Comparison of ENCODE assay signal across 23 cellular contexts in genomic region chr1:115606305-115606704, GRCh38. TPM values are rescaled to one million over a fixed set of nuclear protein-coding genes. Genes with fewer than 3 reads are reported as not detected.
DNase-seq lines count a peak whose midpoint lies in the region; ATAC-seq and TF ChIP-seq lines count a peak whose summit lies in the region.
"Had no signal": no experiment of that assay in that cellular context is flagged by ENCODE, and none has a peak within 500 bp of the region (broad histone marks: within the 10 kb centered on the region; RNA-seq: fewer than 3 reads in every experiment).

No MANE protein-coding gene starts in this region.

- H3K4me3 Mint-ChIP-seq in activated CD4-positive, alpha-beta T cell treated with anti-CD3 and anti-CD28 coated beads, Interleukin-2, amount 10 ng/mL, durations not matched to agents 24 days and 14 days = no peak overlapping the region
- H3K4me3 Mint-ChIP-seq in nephron progenitor cell (no peak overlapping the region), WTC11 (no peak overlapping the region)
- H3K4me3 Mint-ChIP-seq: B cell; CD4-positive, CD25-positive, alpha-beta regulatory T cell; CD8-positive, alpha-beta T cell; GM23338; H9 had no signal

- in situ Hi-C loops in mammary epithelial cell (cut with MboI; ENCODE audit: low sequenced_read_pairs in 2 of 2) = loop anchor here in 1 of 2 donors (5.0 to 25.0 kb wide), 2 partner anchors 166 to 381 kb away; partner anchors contain the start of gene SLC22A15

- dilution Hi-C loops in mammary epithelial cell (cut with HindIII; ENCODE audit: low sequenced_read_pairs) = no loop called here

- no peaks in the 10 kb centered on the region for H3K79me2 ChIP-seq in mammary epithelial cell (ENCODE audit: insufficient read depth, low read length)

- H3K4me3 ChIP-seq in mammary epithelial cell (replicated peaks in 1 of 3; ENCODE audit: insufficient read depth in 1 of 3, low read depth in 2 of 3, low read length in 3 of 3) (no peak overlapping the region), epithelial cell of esophagus (ENCODE audit: low read length) (no peak overlapping the region), tibial nerve (no peak overlapping the region)
- H3K4me3 ChIP-seq: BLaER1, GM12878, GM23338 had no signal

- BruUV-seq in mammary epithelial cell (replicated peaks; lab: Mats Ljungman, UMichigan) = no TSS peak

- H3K4me2 ChIP-seq in mammary epithelial cell (ENCODE audit: insufficient read depth, low read depth, low read length) = peak overlapping the region; percentile 28
- H3K4me2 ChIP-seq: BLaER1, GM23338 had no signal

- 54% methylated on average over 5 of the region's 5 CpGs for WGBS in mammary epithelial cell (ENCODE audit: low coverage, missing lambda C conversion rate)
- 75 to 82% methylated on average over 5 of the region's 5 CpGs for WGBS in tibial nerve, 2 donors

- H3K36me3 Mint-ChIP-seq in activated CD4-positive, alpha-beta T cell treated with anti-CD3 and anti-CD28 coated beads, Interleukin-2, amount 10 ng/mL, durations not matched to agents 24 days and 14 days (ENCODE audit: low read depth) = no peaks in the 10 kb centered on the region
- H3K36me3 Mint-ChIP-seq in nephron progenitor cell (ENCODE audit: low read depth) = no peaks in the 10 kb centered on the region
- H3K36me3 Mint-ChIP-seq in WTC11 = peaks cover 3% of the 10 kb centered on the region; the same call in 1 of the 2 replicates
- H3K36me3 Mint-ChIP-seq: CD4-positive, CD25-positive, alpha-beta regulatory T cell; CD8-positive, alpha-beta T cell had no signal

- H3K36me3 ChIP-seq in mammary epithelial cell (ENCODE audit: insufficient read depth, low read length) (no peaks in the 10 kb centered on the region), tibial nerve (no peaks in the 10 kb centered on the region)
- H3K36me3 ChIP-seq: BLaER1 had no signal

- H3K27me3 ChIP-seq in mammary epithelial cell (ENCODE audit: insufficient read depth, low read length) (no peaks in the 10 kb centered on the region), tibial nerve (no peaks in the 10 kb centered on the region)
- H3K27me3 ChIP-seq: BLaER1 had no signal

- peak overlapping the region; percentile 13 for H2AFZ ChIP-seq in mammary epithelial cell (ENCODE audit: low read depth, low read length)
- H2AFZ ChIP-seq: GM23338 had no signal

- POLR2A ChIA-PET in WTC11 (lab: Charles Lee) = no interaction called here

- H3K9me3 ChIP-seq in mammary epithelial cell (replicated peaks; ENCODE audit: insufficient read depth, low read length) (no peaks in the 10 kb centered on the region), tibial nerve (peaks cover 0 to 15% (median 0%) of the 10 kb centered on the region in 4 donors)
- H3K9me3 ChIP-seq: Caco-2 had no signal

- CTCF ChIA-PET in mammary epithelial cell (lab: Charles Lee; ENCODE audit: low non-redundant PET) (interaction anchor here (0.6 kb wide), 1 partner anchor 22 kb away, joined by 6 read pairs; no protein-coding TSS in a partner anchor), WTC11 (lab: Charles Lee) (interaction anchor here (1.0 kb wide), 1 partner anchor 11 kb away, joined by 5 read pairs; no protein-coding TSS in a partner anchor)

- no peak for ATAC-seq in WTC11
- ATAC-seq: CD8-positive, alpha-beta T cell; GM12878; GM23338; HCT116 had no signal

- peaks cover under 1% of the 10 kb centered on the region for H3K27me3 Mint-ChIP-seq in activated CD4-positive, alpha-beta T cell treated with anti-CD3 and anti-CD28 coated beads, Interleukin-2, amount 10 ng/mL, durations not matched to agents 24 days and 14 days
- H3K27me3 Mint-ChIP-seq in nephron progenitor cell (ENCODE audit: low read depth, poor library complexity) = peaks cover 3% of the 10 kb centered on the region
- no peaks in the 10 kb centered on the region for H3K27me3 Mint-ChIP-seq in WTC11 (ENCODE audit: low read depth)
- H3K27me3 Mint-ChIP-seq: B cell had no signal

- H3K27ac ChIP-seq in mammary epithelial cell (ENCODE audit: insufficient read depth, low read depth, low read length) (no peak overlapping the region), tibial nerve (no peak overlapping the region)
- H3K27ac ChIP-seq: 22Rv1, BLaER1, C4-2B had no signal

- TF ChIP-seq CTCF in mammary epithelial cell (conservative IDR thresholded peaks at IDR 0.05 in 1 of 2, IDR thresholded peaks at IDR 0.05 in 1 of 2; ENCODE audit: extremely low read depth in 1 of 2, insufficient read depth in 1 of 2, low read depth in 1 of 2, low read length in 2 of 2) (no peak), epithelial cell of esophagus (IDR thresholded peaks at IDR 0.05; ENCODE audit: insufficient read depth, low read depth, low read length, missing control alignments) (no peak), nephron progenitor cell (IDR thresholded peaks at IDR 0.05) (no peak), WTC11 (IDR thresholded peaks at IDR 0.05) (no peak), tibial nerve (IDR thresholded peaks at IDR 0.05) (no peak)

- H3K4me1 Mint-ChIP-seq in activated CD4-positive, alpha-beta T cell treated with anti-CD3 and anti-CD28 coated beads, Interleukin-2, amount 10 ng/mL, durations not matched to agents 24 days and 14 days = no peaks in the 10 kb centered on the region
- H3K4me1 Mint-ChIP-seq in nephron progenitor cell = no peaks in the 10 kb centered on the region
- peaks cover 6% of the 10 kb centered on the region for H3K4me1 Mint-ChIP-seq in WTC11
- H3K4me1 Mint-ChIP-seq: B cell; CD4-positive, CD25-positive, alpha-beta regulatory T cell had no signal

- no peak overlapping the region for H3K9ac ChIP-seq in mammary epithelial cell (ENCODE audit: insufficient read depth, low read length)
- H3K9ac ChIP-seq: BLaER1 had no signal

- no peaks in the 10 kb centered on the region for H4K20me1 ChIP-seq in mammary epithelial cell (ENCODE audit: insufficient read depth, low read length)
- H4K20me1 ChIP-seq: BLaER1 had no signal

- no peak for TF ChIP-seq POLR2A in tibial nerve (IDR thresholded peaks at IDR 0.05)

- no peaks in the 10 kb centered on the region for H3K9me3 Mint-ChIP-seq in activated CD4-positive, alpha-beta T cell treated with anti-CD3 and anti-CD28 coated beads, Interleukin-2, amount 10 ng/mL, durations not matched to agents 24 days and 14 days
- H3K9me3 Mint-ChIP-seq in nephron progenitor cell (peaks cover 16% of the 10 kb centered on the region), WTC11 (peaks cover 8% of the 10 kb centered on the region)
- H3K9me3 Mint-ChIP-seq: GM23338 had no signal

- intact Hi-C loops in activated CD4-positive, alpha-beta T cell treated with anti-CD3 and anti-CD28 coated beads, Interleukin-2, amount 10 ng/mL, durations not matched to agents 24 days and 14 days (cut with micrococcal nuclease) = loop anchor here (5.0 kb wide), 1 partner anchor 36 kb away; the partner anchor contains the start of gene VANGL1
- intact Hi-C loops in mammary epithelial cell (cut with micrococcal nuclease) = loop anchor here (10.0 kb wide), 1 partner anchor 888 kb away; no protein-coding TSS in a partner anchor

- DNase-seq in activated CD4-positive, alpha-beta T cell treated with anti-CD3 and anti-CD28 coated beads, Interleukin-2, amount 10 ng/mL, durations not matched to agents 24 days and 14 days = peak; percentile 28
- no peak for DNase-seq in activated CD4-positive, alpha-beta T cell treated with anti-CD3 and anti-CD28 coated beads, Interleukin-2, amount 50 U/mL, for 4 hours
- DNase-seq in mammary epithelial cell = peak; percentile 64
- peak; percentile 84 for DNase-seq in epithelial cell of esophagus (ENCODE audit: low read depth)
- DNase-seq in nephron progenitor cell = no peak
- no peak for DNase-seq in WTC11 (ENCODE audit: low spot score)
- no peak for DNase-seq in tibial nerve (ENCODE audit: low spot score in 2 of 2)
- DNase-seq in hippocampal formation (lab: John Stamatoyannopoulos, UW) = no peak
- DNase-seq: Caco-2; CD4-positive, CD25-positive, alpha-beta regulatory T cell; CD8-positive, alpha-beta T cell; DMS 273 treated with DMSO at 0.1 percent for 48 hours; DMS79; EL; GDM1; H9 had no signal

- H3K27ac Mint-ChIP-seq in activated CD4-positive, alpha-beta T cell treated with anti-CD3 and anti-CD28 coated beads, Interleukin-2, amount 10 ng/mL, durations not matched to agents 24 days and 14 days = no peak overlapping the region
- H3K27ac Mint-ChIP-seq in nephron progenitor cell (peak overlapping the region; percentile 32), WTC11 (no peak overlapping the region)
- H3K27ac Mint-ChIP-seq: B cell; CD4-positive, CD25-positive, alpha-beta regulatory T cell; CD8-positive, alpha-beta T cell; GM23338; H9 had no signal

- no peak for TF ChIP-seq EP300 in tibial nerve (IDR thresholded peaks at IDR 0.05)

- peaks cover 14% of the 10 kb centered on the region for H3K4me1 ChIP-seq in mammary epithelial cell (ENCODE audit: insufficient read depth, low read length)
- H3K4me1 ChIP-seq in tibial nerve = no peaks in the 10 kb centered on the region
- H3K4me1 ChIP-seq: BLaER1, Caco-2 had no signal

TF ChIP-seq in WTC11, 78 proteins besides CTCF, POLR2A, EP300 and RAD21:
- TF ChIP-seq SOX15 (CRISPR knock-in tag; IDR thresholded peaks at IDR 0.05) = no peak
- TF ChIP-seq, protein P1, sequence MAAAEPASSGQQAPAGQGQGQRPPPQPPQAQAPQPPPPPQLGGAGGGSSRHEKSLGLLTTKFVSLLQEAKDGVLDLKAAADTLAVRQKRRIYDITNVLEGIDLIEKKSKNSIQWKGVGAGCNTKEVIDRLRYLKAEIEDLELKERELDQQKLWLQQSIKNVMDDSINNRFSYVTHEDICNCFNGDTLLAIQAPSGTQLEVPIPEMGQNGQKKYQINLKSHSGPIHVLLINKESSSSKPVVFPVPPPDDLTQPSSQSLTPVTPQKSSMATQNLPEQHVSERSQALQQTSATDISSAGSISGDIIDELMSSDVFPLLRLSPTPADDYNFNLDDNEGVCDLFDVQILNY (CRISPR knock-in tag; IDR thresholded peaks at IDR 0.05) = no peak

RNA-seq across cellular contexts. Expression of gene VANGL1, which starts 35.5 kb away (rescaled TPM):
- total RNA-seq in activated CD4-positive, alpha-beta T cell treated with anti-CD3 and anti-CD28 coated beads, Interleukin-2, amount 10 ng/mL, durations not matched to agents 24 days and 14 days = 7.6 and 7.8 TPM in 2 replicates
- total RNA-seq in mammary epithelial cell (10 to 100 TPM; 20.7 to 24.2 TPM), WTC11 (2021) (13.3 to 15.8 TPM (median 13.9 TPM) in 3 replicates), tibial nerve (1 to 10 TPM; 4.5 to 8.8 (median 6.8) TPM)
- 16.6 TPM for polyA plus RNA-seq in mammary epithelial cell
- polyA minus RNA-seq in mammary epithelial cell = 22.5 TPM

Comparison
In these comparisons a context has a peak if more than half of its experiments do, and no peak if none do; other contexts are left out.
1. DNase-seq: peak in activated CD4-positive, alpha-beta T cell treated with anti-CD3 and anti-CD28 coated beads, Interleukin-2, amount 10 ng/mL, durations not matched to agents 24 days and 14 days (single experiment), mammary epithelial cell (single experiment) and epithelial cell of esophagus (single experiment); none in activated CD4-positive, alpha-beta T cell treated with anti-CD3 and anti-CD28 coated beads, Interleukin-2, amount 50 U/mL, for 4 hours (0 of 2), nephron progenitor cell (single experiment), WTC11 (single experiment), tibial nerve (0 of 2) and hippocampal formation (0 of 2).